In the genomic region with DNA sequence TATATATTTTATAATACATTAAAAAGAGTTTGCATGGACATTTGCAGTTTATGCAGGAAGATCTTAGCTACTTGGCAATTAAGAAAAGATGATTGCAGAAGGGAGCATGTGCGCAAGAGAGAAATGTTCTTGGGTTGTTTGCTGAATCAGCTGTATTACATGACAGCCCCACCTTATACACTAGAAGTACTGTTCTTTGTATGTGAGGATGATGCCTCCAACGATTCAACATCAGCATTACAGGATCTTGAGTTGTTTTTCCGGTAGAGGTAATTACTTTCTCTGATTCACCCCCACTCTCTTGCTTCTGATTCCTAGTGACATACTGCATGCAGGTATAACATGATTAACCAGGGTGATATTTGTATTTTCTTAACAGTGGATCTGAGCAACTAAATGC, we compare ENCODE assay signal across 21 cellular contexts.
DNase-seq lines count a peak whose midpoint lies in the region; ATAC-seq and TF ChIP-seq lines count a peak whose summit lies in the region.
"Had no signal": no experiment of that assay in that cellular context is flagged by ENCODE, and none has a peak within 500 bp of the region (broad histone marks: within the 10 kb centered on the region; RNA-seq: fewer than 3 reads in every experiment).

No MANE protein-coding gene starts in this region.

- H3K27me3 ChIP-seq in mammary epithelial cell (ENCODE audit: insufficient read depth, low read length), result no peaks in the 10 kb centered on the region
- H3K27me3 ChIP-seq in RWPE2 (ENCODE audit: insufficient read depth, poor library complexity, severe bottlenecking), result no peaks in the 10 kb centered on the region
- H3K27me3 ChIP-seq: SJSA1 had no signal

- H2AFZ ChIP-seq in mammary epithelial cell (ENCODE audit: low read depth, low read length), result no peak overlapping the region

- H4K20me1 ChIP-seq in mammary epithelial cell (ENCODE audit: insufficient read depth, low read length), result no peaks in the 10 kb centered on the region

- H3K4me2 ChIP-seq in mammary epithelial cell (ENCODE audit: insufficient read depth, low read depth, low read length), result no peak overlapping the region

- H3K4me1 ChIP-seq in mammary epithelial cell (ENCODE audit: insufficient read depth, low read length) (peaks cover 15% of the 10 kb centered on the region), RWPE2 (ENCODE audit: insufficient read depth, poor library complexity, severe bottlenecking) (peaks cover 7% of the 10 kb centered on the region), urinary bladder (ENCODE audit: insufficient read depth) (no peaks in the 10 kb centered on the region)
- H3K4me1 ChIP-seq: SJSA1 had no signal

- intact Hi-C loops in mammary epithelial cell (cut with micrococcal nuclease), result no loop called here
- intact Hi-C loops in MCF 10A (cut with micrococcal nuclease), result loop anchor here (10.0 kb wide), 1 partner anchor 146 kb away; no protein-coding TSS in a partner anchor

- no peaks in the 10 kb centered on the region for H3K9me3 ChIP-seq in mammary epithelial cell (replicated peaks; ENCODE audit: insufficient read depth, low read length)
- no peaks in the 10 kb centered on the region for H3K9me3 ChIP-seq in RWPE2 (ENCODE audit: severe bottlenecking)
- H3K9me3 ChIP-seq: SJSA1 had no signal

- BruUV-seq in mammary epithelial cell (replicated peaks; lab: Mats Ljungman, UMichigan) (no TSS peak), MCF 10A (replicated peaks; lab: Mats Ljungman, UMichigan) (no TSS peak)

- H3K79me2 ChIP-seq in mammary epithelial cell (ENCODE audit: insufficient read depth, low read length), result no peaks in the 10 kb centered on the region

- 58% methylated on average over 3 of the region's 3 CpGs for WGBS in mammary epithelial cell (ENCODE audit: low coverage, missing lambda C conversion rate)
- 73% methylated on average over 3 of the region's 3 CpGs for WGBS in urinary bladder

- H3K27me3 Mint-ChIP-seq in MCF 10A (ENCODE audit: insufficient read depth, unreplicated experiment), result no peaks in the 10 kb centered on the region
- H3K27me3 Mint-ChIP-seq: CD4-positive, alpha-beta T cell had no signal

- no peaks in the 10 kb centered on the region for H3K36me3 Mint-ChIP-seq in MCF 10A (ENCODE audit: insufficient read depth, unreplicated experiment)

- peak; percentile 79 for DNase-seq in mammary epithelial cell
- no peak for DNase-seq in MCF 10A (ENCODE audit: unreplicated experiment)
- no peak for DNase-seq in RWPE2 (ENCODE audit: low spot score)
- peak; percentile 85 for DNase-seq in epithelial cell of esophagus (ENCODE audit: low read depth)
- DNase-seq in globus pallidus (ENCODE audit: low spot score), result no peak
- DNase-seq: 8988T; Calu3; CD4-positive, alpha-beta T cell; DMS53; EL; HFFc6; KG1; NCI-H1417; NCI-H187 treated with DMSO at 0.1 percent for 48 hours; NCI-H526; SW 1271 had no signal

- H3K27ac ChIP-seq in mammary epithelial cell (ENCODE audit: insufficient read depth, low read depth, low read length) (no peak overlapping the region), RWPE2 (ENCODE audit: poor library complexity, severe bottlenecking) (no peak overlapping the region), urinary bladder (ENCODE audit: low read depth) (peak overlapping the region; percentile 10)
- H3K27ac ChIP-seq: SJSA1 had no signal

- H3K4me3 ChIP-seq in mammary epithelial cell (replicated peaks in 1 of 3; ENCODE audit: insufficient read depth in 1 of 3, low read depth in 2 of 3, low read length in 3 of 3) (no peak overlapping the region), RWPE2 (ENCODE audit: severe bottlenecking) (no peak overlapping the region), epithelial cell of esophagus (ENCODE audit: low read length) (no peak overlapping the region), urinary bladder (ENCODE audit: low read depth, low read length) (no peak overlapping the region)
- H3K4me3 ChIP-seq: GM12878, SJSA1 had no signal

- POLR2A ChIA-PET in MCF 10A (lab: Yijun Ruan, JAX), result no interaction called here

- no peak overlapping the region for H3K4me3 Mint-ChIP-seq in MCF 10A (ENCODE audit: unreplicated experiment)
- H3K4me3 Mint-ChIP-seq: CD4-positive, alpha-beta T cell; HFFc6 had no signal

- dilution Hi-C loops in mammary epithelial cell (cut with HindIII; ENCODE audit: low sequenced_read_pairs), result no loop called here

- no peaks in the 10 kb centered on the region for H3K36me3 ChIP-seq in mammary epithelial cell (ENCODE audit: insufficient read depth, low read length)
- H3K36me3 ChIP-seq in RWPE2 (ENCODE audit: low read depth), result no peaks in the 10 kb centered on the region
- H3K36me3 ChIP-seq in urinary bladder (ENCODE audit: insufficient read depth), result no peaks in the 10 kb centered on the region
- H3K36me3 ChIP-seq: SJSA1 had no signal

- ATAC-seq in RWPE2 (ENCODE audit: low read depth) (peak; percentile 83), HG03520 (IDR thresholded peaks at IDR 0.05; ENCODE audit: unreplicated experiment) (no peak), HG03139 (IDR thresholded peaks at IDR 0.05; ENCODE audit: unreplicated experiment) (no peak)
- ATAC-seq: GM12878 had no signal

- peak; percentile 5 to 13 for TF ChIP-seq CTCF in mammary epithelial cell (conservative IDR thresholded peaks at IDR 0.05 in 1 of 2, IDR thresholded peaks at IDR 0.05 in 1 of 2; ENCODE audit: extremely low read depth in 1 of 2, insufficient read depth in 1 of 2, low read depth in 1 of 2, low read length in 2 of 2)
- no peak for TF ChIP-seq CTCF in MCF 10A (IDR thresholded peaks at IDR 0.05; ENCODE audit: unreplicated experiment)
- peak; percentile 19 for TF ChIP-seq CTCF in RWPE2 (IDR thresholded peaks at IDR 0.05; ENCODE audit: poor library complexity, severe bottlenecking)
- no peak for TF ChIP-seq CTCF in epithelial cell of esophagus (IDR thresholded peaks at IDR 0.05; ENCODE audit: insufficient read depth, low read depth, low read length, missing control alignments)

- no peaks in the 10 kb centered on the region for H3K9me3 Mint-ChIP-seq in MCF 10A (ENCODE audit: unreplicated experiment)

- H3K4me1 Mint-ChIP-seq in MCF 10A (ENCODE audit: insufficient read depth, unreplicated experiment), result no peaks in the 10 kb centered on the region

- in situ Hi-C loops in mammary epithelial cell (cut with MboI; ENCODE audit: low sequenced_read_pairs in 2 of 2), result loop anchor here in 1 of 2 donors (10.0 kb wide), 1 partner anchor 136 kb away; the partner anchor contains the start of gene PCDH7

- H3K27ac Mint-ChIP-seq in MCF 10A (ENCODE audit: low read depth, unreplicated experiment), result no peak overlapping the region
- H3K27ac Mint-ChIP-seq: CD4-positive, alpha-beta T cell; HFFc6 had no signal

- CTCF ChIA-PET in mammary epithelial cell (lab: Charles Lee; ENCODE audit: low non-redundant PET) (no interaction called here), MCF 10A (lab: Yijun Ruan, JAX) (no interaction called here)

- H3K9ac ChIP-seq in mammary epithelial cell (ENCODE audit: insufficient read depth, low read length), result no peak overlapping the region

Comparison
In these comparisons a context has a peak if more than half of its experiments do, and no peak if none do; other contexts are left out.
1. DNase-seq: peak in mammary epithelial cell (single experiment) and epithelial cell of esophagus (single experiment); none in MCF 10A (single experiment), RWPE2 (single experiment) and globus pallidus (single experiment).
2. CTCF ChIP-seq: peak in mammary epithelial cell (2 of 2) and RWPE2 (single experiment); none in MCF 10A (single experiment) and epithelial cell of esophagus (single experiment).